In genomic region chr5:109748545-109748944, GRCh38 we compare ENCODE assay signal across 1 cellular context.
TF ChIP-seq lines count a peak whose summit lies in the region.

No MANE protein-coding gene starts in this region.

TF ChIP-seq in SK-N-SH treated with all-trans-retinoic acid at 6 μM for 48 hours, 23 proteins besides CTCF, POLR2A, EP300 and RAD21 (continued from another document):
- TF ChIP-seq, protein P1, sequence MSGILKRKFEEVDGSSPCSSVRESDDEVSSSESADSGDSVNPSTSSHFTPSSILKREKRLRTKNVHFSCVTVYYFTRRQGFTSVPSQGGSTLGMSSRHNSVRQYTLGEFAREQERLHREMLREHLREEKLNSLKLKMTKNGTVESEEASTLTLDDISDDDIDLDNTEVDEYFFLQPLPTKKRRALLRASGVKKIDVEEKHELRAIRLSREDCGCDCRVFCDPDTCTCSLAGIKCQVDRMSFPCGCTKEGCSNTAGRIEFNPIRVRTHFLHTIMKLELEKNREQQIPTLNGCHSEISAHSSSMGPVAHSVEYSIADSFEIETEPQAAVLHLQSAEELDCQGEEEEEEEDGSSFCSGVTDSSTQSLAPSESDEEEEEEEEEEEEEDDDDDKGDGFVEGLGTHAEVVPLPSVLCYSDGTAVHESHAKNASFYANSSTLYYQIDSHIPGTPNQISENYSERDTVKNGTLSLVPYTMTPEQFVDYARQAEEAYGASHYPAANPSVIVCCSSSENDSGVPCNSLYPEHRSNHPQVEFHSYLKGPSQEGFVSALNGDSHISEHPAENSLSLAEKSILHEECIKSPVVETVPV (CRISPR knock-in tag; IDR thresholded peaks at IDR 0.05) = no peak
- TF ChIP-seq ZFP3 (CRISPR knock-in tag; IDR thresholded peaks at IDR 0.05) = no peak
- TF ChIP-seq ARNTL (CRISPR knock-in tag; IDR thresholded peaks at IDR 0.05; ENCODE audit: borderline replicate concordance, low read depth) = no peak
- no peak for TF ChIP-seq BACH2 (CRISPR knock-in tag; IDR thresholded peaks at IDR 0.05; ENCODE audit: borderline replicate concordance)
- TF ChIP-seq OSR1 (CRISPR knock-in tag; IDR thresholded peaks at IDR 0.05) = no peak
- no peak for TF ChIP-seq PATZ1 (CRISPR knock-in tag; IDR thresholded peaks at IDR 0.05; ENCODE audit: borderline replicate concordance)
